8 cellular contexts compared by ENCODE assay signal in genomic region chr17:49748791-49749190, GRCh38. TPM values are rescaled to one million over a fixed set of nuclear protein-coding genes. Genes with fewer than 3 reads are reported as not detected.
A peak's percentile ranks its signal among the peaks of the same experiment; 100 is the strongest.
DNase-seq lines count a peak whose midpoint lies in the region; ATAC-seq and TF ChIP-seq lines count a peak whose summit lies in the region.

No MANE protein-coding gene starts in this region.

- TF ChIP-seq POLR2A in adrenal gland (IDR thresholded peaks at IDR 0.05), result no peak
- TF ChIP-seq POLR2A in lower leg skin (IDR thresholded peaks at IDR 0.05), result no peak

- H3K27me3 ChIP-seq in adrenal gland, result no peaks in the 10 kb centered on the region

- ATAC-seq in GM19455 (IDR thresholded peaks at IDR 0.05; ENCODE audit: unreplicated experiment) (peak; percentile 68), HG03460 (IDR thresholded peaks at IDR 0.05; ENCODE audit: unreplicated experiment) (peak; percentile 77)

- H3K27me3 Mint-ChIP-seq in Calu3 (ENCODE audit: unreplicated experiment), result no peaks in the 10 kb centered on the region

- peak; percentile 63 for DNase-seq in activated CD8-positive, alpha-beta memory T cell treated with anti-CD3 and anti-CD28 coated beads, Interleukin-2, amount 50 U/mL, for 48 hours
- DNase-seq in stimulated activated CD4-positive, alpha-beta T cell treated with anti-CD3 and anti-CD28 coated beads, Interleukin-12 subunit alpha, Interleukin-12 subunit beta, amount 100 ng/mL, for 4 hours, result peak; percentile 25
- DNase-seq in adrenal gland (no peak), Calu3 (no peak), amygdala (lab: John Stamatoyannopoulos, UW) (no peak), lower leg skin (ENCODE audit: low spot score in 2 of 2) (no peak)

- H3K36me3 ChIP-seq in adrenal gland (replicated peaks in 1 of 2), result no peaks in the 10 kb centered on the region

- TF ChIP-seq CTCF in adrenal gland (IDR thresholded peaks at IDR 0.05) (no peak), Calu3 (IDR thresholded peaks at IDR 0.05; ENCODE audit: unreplicated experiment) (no peak), lower leg skin (IDR thresholded peaks at IDR 0.05) (no peak)

- no peak overlapping the region for H3K27ac ChIP-seq in adrenal gland

- intact Hi-C loops in adrenal gland (cut with DNase I), result no loop called here
- intact Hi-C loops in Calu3 (cut with micrococcal nuclease; ENCODE audit: unreplicated experiment), result no loop called here
- intact Hi-C loops in lower leg skin (cut with DNase I; ENCODE audit: low total_unique reads), result no loop called here

- BruUV-seq in Calu3 (replicated peaks; lab: Mats Ljungman, UMichigan), result no TSS peak

- no peaks in the 10 kb centered on the region for H3K36me3 Mint-ChIP-seq in Calu3 (ENCODE audit: insufficient read depth, unreplicated experiment)

- 85 to 96% (median 93%) methylated on average over 7 of the region's 7 CpGs for WGBS in adrenal gland, 4 donors
- 91 to 96% methylated on average over 7 of the region's 7 CpGs for WGBS in lower leg skin, 2 donors

- H3K9me3 ChIP-seq in adrenal gland (replicated peaks in 1 of 3), result no peaks in the 10 kb centered on the region

- no peak overlapping the region for H3K4me3 Mint-ChIP-seq in Calu3 (ENCODE audit: low read depth, unreplicated experiment)

- no peak overlapping the region for H3K4me3 ChIP-seq in adrenal gland
- no peak overlapping the region for H3K4me3 ChIP-seq in lower leg skin (ENCODE audit: low read depth, poor library complexity, severe bottlenecking)

- no peak overlapping the region for H3K27ac Mint-ChIP-seq in Calu3 (ENCODE audit: unreplicated experiment)

- H3K4me1 ChIP-seq in adrenal gland (replicated peaks in 1 of 2), result peaks cover 0 to 3% of the 10 kb centered on the region in 2 donors

- no peaks in the 10 kb centered on the region for H3K4me1 Mint-ChIP-seq in Calu3 (ENCODE audit: low read depth, unreplicated experiment)

- no peaks in the 10 kb centered on the region for H3K9me3 Mint-ChIP-seq in Calu3 (ENCODE audit: low read depth, unreplicated experiment)

- CTCF ChIA-PET in Calu3 (lab: Charles Lee), result interaction anchor here (0.5 to 0.7 kb wide), 3 partner anchors 286 to 616 kb away, joined by 3 to 11 read pairs (median 3); partner anchors contain the start of genes B4GALNT2 and PHB1

RNA-seq across cellular contexts. Expression of gene FAM117A, which starts 15.1 kb away (rescaled TPM):
- 10 to 100 TPM in 6 of 8 donors, 1 to 10 TPM in 2; 7.9 to 16.3 (median 11.6) TPM for total RNA-seq in adrenal gland
- polyA plus RNA-seq in adrenal gland, result 1 to 10 TPM; 4.6 to 9.6 (median 6.0) TPM
- total RNA-seq in Calu3 (2022), result 14.2 and 14.9 TPM in 2 replicates
- total RNA-seq in lower leg skin, result 10 to 100 TPM; 21.8 to 39.7 (median 26.4) TPM

RNA-seq across cellular contexts. Expression of gene KAT7, which starts 39.7 kb away (rescaled TPM):
- total RNA-seq in adrenal gland, result 10 to 100 TPM; 27.5 to 54.7 (median 43.5) TPM
- 10 to 100 TPM in 1 of 3 donors, 1 to 10 TPM in 2; 5.2 to 32.5 (median 5.9) TPM for polyA plus RNA-seq in adrenal gland
- total RNA-seq in Calu3 (2022), result 90.6 and 96.7 TPM in 2 replicates
- total RNA-seq in lower leg skin, result 10 to 100 TPM; 39.3 to 71.0 (median 51.7) TPM

RNA-seq across cellular contexts. Expression of gene SLC35B1, which starts 41.0 kb away (rescaled TPM):
- total RNA-seq in adrenal gland (10 to 100 TPM; 20.9 to 87.9 (median 36.3) TPM), Calu3 (2022) (117 and 127 TPM in 2 replicates), lower leg skin (10 to 100 TPM; 31.0 to 40.1 (median 35.1) TPM)
- polyA plus RNA-seq in adrenal gland, result 10 to 100 TPM; 41.6 to 87.2 (median 45.9) TPM

Comparison
In these comparisons a context has a peak if more than half of its experiments do, and no peak if none do; other contexts are left out.
1. DNase-seq: peak in activated CD8-positive, alpha-beta memory T cell treated with anti-CD3 and anti-CD28 coated beads, Interleukin-2, amount 50 U/mL, for 48 hours (single experiment) and stimulated activated CD4-positive, alpha-beta T cell treated with anti-CD3 and anti-CD28 coated beads, Interleukin-12 subunit alpha, Interleukin-12 subunit beta, amount 100 ng/mL, for 4 hours (single experiment); none in adrenal gland (0 of 7), Calu3 (single experiment), amygdala (0 of 56) and lower leg skin (0 of 2).